In the genomic region with DNA sequence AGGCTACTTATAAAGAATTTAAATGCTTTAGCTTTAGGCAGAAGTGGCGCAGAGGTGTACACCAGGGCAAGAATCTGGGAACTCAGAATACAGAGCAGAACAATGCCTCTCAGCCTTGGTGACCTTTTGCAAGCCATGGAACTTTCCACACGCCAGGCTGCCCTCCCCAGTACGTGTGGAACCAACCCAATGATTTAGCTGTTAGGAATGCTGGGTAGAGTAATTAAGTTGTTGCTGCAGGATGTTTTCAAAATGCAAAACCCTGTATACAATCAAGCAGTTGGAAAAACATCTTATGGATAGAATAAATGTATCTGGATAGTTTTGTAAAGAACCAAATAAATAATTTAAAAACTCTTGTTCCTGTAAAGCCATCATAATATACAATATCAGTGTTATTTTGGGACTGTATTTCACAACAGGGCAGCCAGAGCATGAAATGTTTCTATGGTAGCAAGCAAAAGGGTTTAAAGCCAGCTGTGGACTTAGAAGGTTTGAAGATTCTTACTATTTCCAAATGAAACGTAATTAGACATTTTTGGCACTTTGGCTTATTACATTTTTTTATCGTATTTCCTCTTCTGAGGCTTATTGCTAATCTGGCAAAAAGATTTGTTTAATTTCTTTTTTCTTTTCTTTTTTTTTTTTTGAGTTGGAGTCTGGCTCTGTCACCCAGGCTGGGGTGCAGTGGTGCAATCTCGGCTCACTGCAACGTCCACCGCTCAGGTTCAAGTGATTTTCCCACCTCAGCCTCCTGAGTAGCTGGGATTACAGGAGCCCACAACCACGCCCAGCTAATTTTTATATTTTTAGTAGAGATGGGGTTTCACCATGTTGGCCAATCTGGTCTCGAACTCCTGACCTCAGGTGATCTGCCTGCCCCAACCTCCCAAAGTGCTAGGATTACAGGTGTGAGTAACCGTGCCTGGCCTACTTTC, we compare ENCODE assay signal across 10 cellular contexts. TPM values are rescaled to one million over a fixed set of nuclear protein-coding genes. Genes with fewer than 3 reads are reported as not detected.
DNase-seq lines count a peak whose midpoint lies in the region; ATAC-seq and TF ChIP-seq lines count a peak whose summit lies in the region.
"Had no signal": no experiment of that assay in that cellular context is flagged by ENCODE, and none has a peak within 500 bp of the region (broad histone marks: within the 10 kb centered on the region; RNA-seq: fewer than 3 reads in every experiment).

No MANE protein-coding gene starts in this region.

- no peaks in the 10 kb centered on the region for H3K9me2 ChIP-seq in GM23338 (ENCODE audit: insufficient read depth)

- ATAC-seq in GM23338: no peak
- peak; percentile 94 to 97 for ATAC-seq in right cardiac atrium
- no peak for ATAC-seq in HG03045 (IDR thresholded peaks at IDR 0.05; ENCODE audit: unreplicated experiment)
- no peak for ATAC-seq in GM21447 (IDR thresholded peaks at IDR 0.05; ENCODE audit: unreplicated experiment)

- TF ChIP-seq CTCF in GM23338 (conservative IDR thresholded peaks at IDR 0.05; ENCODE audit: low read depth in 2 of 2) (no peak), A673 (conservative IDR thresholded peaks at IDR 0.05; ENCODE audit: low read depth, low read length) (no peak)

- no peaks in the 10 kb centered on the region for H4K20me1 ChIP-seq in GM23338 (replicated peaks; ENCODE audit: insufficient read depth)

- H3K27ac ChIP-seq in GM23338 (ENCODE audit: low read depth) (no peak overlapping the region), angular gyrus (ENCODE audit: low read depth, low read length) (peak overlapping the region; percentile 73), right cardiac atrium (ENCODE audit: low read length) (no peak overlapping the region), A673 (ENCODE audit: low read depth, low read length, poor library complexity, severe bottlenecking) (no peak overlapping the region)

- H3K27ac Mint-ChIP-seq in GM23338: no peak overlapping the region

- no peaks in the 10 kb centered on the region for H3K36me3 ChIP-seq in GM23338 (ENCODE audit: insufficient read depth)
- no peaks in the 10 kb centered on the region for H3K36me3 ChIP-seq in A673 (ENCODE audit: insufficient read depth, low read length, poor library complexity, severe bottlenecking)

- peaks cover 5% of the 10 kb centered on the region for H3K27me3 Mint-ChIP-seq in GM23338 (ENCODE audit: insufficient read depth, low read depth, poor library complexity)

- CTCF ChIA-PET in A673 (lab: Charles Lee): no interaction called here

- intact Hi-C loops in right cardiac atrium (cut with DNase I) (no loop called here), A673 (cut with micrococcal nuclease; ENCODE audit: unreplicated experiment) (no loop called here)

- H3K4me2 ChIP-seq in GM23338: no peak overlapping the region

- POLR2A ChIA-PET in A673 (lab: Charles Lee; ENCODE audit: low non-redundant PET): no interaction called here

- H3K4me1 Mint-ChIP-seq in GM23338: peaks cover 20% of the 10 kb centered on the region

- no peaks in the 10 kb centered on the region for H3K9me3 ChIP-seq in right cardiac atrium (ENCODE audit: control insufficient read depth, low read length)
- no peaks in the 10 kb centered on the region for H3K9me3 ChIP-seq in A673 (ENCODE audit: low read depth, low read length, poor library complexity, severe bottlenecking)

- H3K79me2 ChIP-seq in GM23338 (replicated peaks; ENCODE audit: insufficient read depth): no peaks in the 10 kb centered on the region

- 59% methylated on average over 11 of the region's 11 CpGs for WGBS in right cardiac atrium

- H3K9me3 Mint-ChIP-seq in GM23338: no peaks in the 10 kb centered on the region

- H3K4me1 ChIP-seq in GM23338 (ENCODE audit: insufficient read depth) (0 out of 2 replicates have a peak, but pooled peaks cover 6% of the 10 kb centered on the region), right cardiac atrium (ENCODE audit: control insufficient read depth, insufficient read depth, low read length) (peaks cover 2% of the 10 kb centered on the region), A673 (ENCODE audit: insufficient read depth, low read length, poor library complexity, severe bottlenecking) (peaks cover 9% of the 10 kb centered on the region)

- DNase-seq in GM23338 (ENCODE audit: low spot score): peak; percentile 19
- DNase-seq in right cardiac atrium: peak; percentile 76 to 84 (median 77)
- DNase-seq in putamen (ENCODE audit: low spot score): peak; percentile 74
- DNase-seq in NCI-H510A treated with DMSO at 0.1 percent for 48 hours (lab: John Stamatoyannopoulos, UW): no peak
- DNase-seq in A673 (ENCODE audit: low spot score): no peak
- DNase-seq: glutamatergic neuron, T-helper 9 cell had no signal

- no peaks in the 10 kb centered on the region for H3F3A ChIP-seq in GM23338 (replicated peaks; ENCODE audit: low read depth)

- H3K27me3 ChIP-seq in GM23338 (ENCODE audit: insufficient read depth) (no peaks in the 10 kb centered on the region), right cardiac atrium (ENCODE audit: control insufficient read depth, insufficient read depth) (no peaks in the 10 kb centered on the region), A673 (replicated peaks; ENCODE audit: insufficient read depth, low read depth, low read length, poor library complexity) (no peaks in the 10 kb centered on the region)

- H3K4me3 ChIP-seq in GM23338: no peak overlapping the region
- H3K4me3 ChIP-seq in right cardiac atrium (ENCODE audit: low read length): no peak overlapping the region
- H3K4me3 ChIP-seq in A673 (ENCODE audit: low read depth, low read length, poor library complexity, severe bottlenecking): no peak overlapping the region

- H2AFZ ChIP-seq in GM23338: no peak overlapping the region

- no peaks in the 10 kb centered on the region for H3K36me3 Mint-ChIP-seq in GM23338 (ENCODE audit: low read depth)

- no TSS peak for BruUV-seq in A673 (replicated peaks; lab: Mats Ljungman, UMichigan)

- no peak overlapping the region for H3K4me3 Mint-ChIP-seq in GM23338

TF ChIP-seq in GM23338, 12 proteins besides CTCF, POLR2A, EP300 and RAD21 (continues in another document):
- TF ChIP-seq NANOG (IDR thresholded peaks at IDR 0.05; ENCODE audit: borderline replicate concordance) (no peak), EZH2 (IDR thresholded peaks at IDR 0.05; ENCODE audit: low read depth, unreplicated experiment) (no peak), EZH2phosphoT487 (IDR thresholded peaks at IDR 0.05; ENCODE audit: unreplicated experiment) (no peak)
- TF ChIP-seq, protein P1, sequence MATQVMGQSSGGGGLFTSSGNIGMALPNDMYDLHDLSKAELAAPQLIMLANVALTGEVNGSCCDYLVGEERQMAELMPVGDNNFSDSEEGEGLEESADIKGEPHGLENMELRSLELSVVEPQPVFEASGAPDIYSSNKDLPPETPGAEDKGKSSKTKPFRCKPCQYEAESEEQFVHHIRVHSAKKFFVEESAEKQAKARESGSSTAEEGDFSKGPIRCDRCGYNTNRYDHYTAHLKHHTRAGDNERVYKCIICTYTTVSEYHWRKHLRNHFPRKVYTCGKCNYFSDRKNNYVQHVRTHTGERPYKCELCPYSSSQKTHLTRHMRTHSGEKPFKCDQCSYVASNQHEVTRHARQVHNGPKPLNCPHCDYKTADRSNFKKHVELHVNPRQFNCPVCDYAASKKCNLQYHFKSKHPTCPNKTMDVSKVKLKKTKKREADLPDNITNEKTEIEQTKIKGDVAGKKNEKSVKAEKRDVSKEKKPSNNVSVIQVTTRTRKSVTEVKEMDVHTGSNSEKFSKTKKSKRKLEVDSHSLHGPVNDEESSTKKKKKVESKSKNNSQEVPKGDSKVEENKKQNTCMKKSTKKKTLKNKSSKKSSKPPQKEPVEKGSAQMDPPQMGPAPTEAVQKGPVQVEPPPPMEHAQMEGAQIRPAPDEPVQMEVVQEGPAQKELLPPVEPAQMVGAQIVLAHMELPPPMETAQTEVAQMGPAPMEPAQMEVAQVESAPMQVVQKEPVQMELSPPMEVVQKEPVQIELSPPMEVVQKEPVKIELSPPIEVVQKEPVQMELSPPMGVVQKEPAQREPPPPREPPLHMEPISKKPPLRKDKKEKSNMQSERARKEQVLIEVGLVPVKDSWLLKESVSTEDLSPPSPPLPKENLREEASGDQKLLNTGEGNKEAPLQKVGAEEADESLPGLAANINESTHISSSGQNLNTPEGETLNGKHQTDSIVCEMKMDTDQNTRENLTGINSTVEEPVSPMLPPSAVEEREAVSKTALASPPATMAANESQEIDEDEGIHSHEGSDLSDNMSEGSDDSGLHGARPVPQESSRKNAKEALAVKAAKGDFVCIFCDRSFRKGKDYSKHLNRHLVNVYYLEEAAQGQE (IDR thresholded peaks at IDR 0.05; ENCODE audit: unreplicated experiment): no peak

RNA-seq across cellular contexts. Expression of a gene that starts 19.6 kb away (rescaled TPM):
- total RNA-seq in GM23338 (2014; rRNA removed; shearing (Covaris generic)): 0.42 TPM in 1 of 2 replicates, not detected in the other
- polyA plus RNA-seq in GM23338 (2016; fragmentation: Nextera tagmentation; extraction: Ambion mirVana): 0.45 and 1.4 TPM in 2 replicates
- total RNA-seq in right cardiac atrium: 1 to 10 TPM in 1 of 4 donors, under 1 TPM in 3; 0.44 to 1.3 (median 0.58) TPM
- 0.72 TPM for polyA plus RNA-seq in right cardiac atrium
- 0.34 and 0.61 TPM in 2 replicates for total RNA-seq in A673 (2021)

RNA-seq across cellular contexts. Expression of a gene that starts 28.8 kb away (rescaled TPM):
- 114 and 130 TPM in 2 replicates for total RNA-seq in GM23338 (2014; rRNA removed; shearing (Covaris generic))
- polyA plus RNA-seq in GM23338 (2016; fragmentation: Nextera tagmentation; extraction: Ambion mirVana) (86.1 and 88.5 TPM in 2 replicates), right cardiac atrium (45.9 TPM)
- total RNA-seq in right cardiac atrium (100 to 1,000 TPM in 1 of 4 donors, 10 to 100 TPM in 3; 41.6 to 113 (median 56.9) TPM), A673 (2021) (13.8 and 14.3 TPM in 2 replicates)

Comparison
In these comparisons a context has a peak if more than half of its experiments do, and no peak if none do; other contexts are left out.
1. ATAC-seq: peak in right cardiac atrium (2 of 2); none in GM23338 (single experiment), HG03045 (single experiment) and GM21447 (single experiment).
2. DNase-seq: peak in GM23338 (single experiment), right cardiac atrium (3 of 3) and putamen (single experiment); none in NCI-H510A treated with DMSO at 0.1 percent for 48 hours (single experiment) and A673 (single experiment).